Comparison of ENCODE assay signal across 8 cellular contexts in the genomic region with DNA sequence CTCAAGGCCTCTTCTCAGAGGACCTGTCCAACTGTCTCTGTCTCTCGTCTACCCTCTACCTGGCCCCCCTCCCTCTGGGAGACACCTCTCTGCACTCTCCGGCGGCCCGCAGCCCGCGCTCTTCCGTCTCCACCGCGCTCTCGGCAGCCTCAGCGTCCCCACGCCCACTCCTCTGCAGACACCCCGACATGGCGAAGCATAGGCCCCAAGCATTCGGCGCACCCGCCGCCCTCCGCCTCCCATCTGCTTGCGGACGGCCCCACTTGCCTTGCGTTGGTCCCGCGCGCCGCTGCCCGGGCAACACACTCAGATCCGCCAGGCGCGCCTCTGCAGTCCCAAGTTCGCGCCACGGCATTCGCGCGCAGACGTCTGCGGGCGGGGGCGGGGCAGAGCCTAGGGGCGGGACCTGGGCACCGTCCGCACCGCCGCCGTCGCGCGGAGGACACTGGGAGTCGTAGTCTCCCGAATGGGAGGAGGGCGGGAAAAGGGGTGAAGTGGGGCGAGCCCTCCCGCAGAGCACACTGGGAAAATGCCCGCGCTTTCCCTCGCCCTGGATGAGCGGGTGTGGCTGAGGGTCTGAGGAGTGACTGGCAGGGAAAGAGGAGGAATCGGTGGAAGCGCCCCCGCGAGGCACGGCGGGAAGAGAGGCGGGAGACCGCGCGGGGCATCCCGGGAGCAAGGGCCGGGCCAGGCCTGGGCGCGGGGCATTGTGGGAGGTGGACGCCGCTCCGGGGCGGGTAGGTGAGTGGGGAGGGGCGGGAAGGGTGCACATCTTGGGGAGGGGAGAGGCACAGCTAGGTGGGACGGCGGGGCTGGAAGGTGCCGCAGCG. TPM values are rescaled to one million over a fixed set of nuclear protein-coding genes. Genes with fewer than 3 reads are reported as not detected.
DNase-seq lines count a peak whose midpoint lies in the region; ATAC-seq and TF ChIP-seq lines count a peak whose summit lies in the region.

A gene (minus strand): TSS at position 371 of the 830 bp plus-strand sequence. CDS start 4,778 bp downstream, outside the sequence.
A gene (plus strand): TSS at position 707 of the 830 bp plus-strand sequence. CDS start 1,123 bp downstream, outside the sequence.

- peak; percentile 84 to 95 (median 94) for DNase-seq in CD4-positive, CD25-positive, alpha-beta regulatory T cell
- DNase-seq in NCI-H82 (lab: John Stamatoyannopoulos, UW) (peak; percentile 97), dermis microvascular lymphatic vessel endothelial cell (ENCODE audit: low read depth in 2 of 2) (peak; percentile 77 to 94), lower leg skin (ENCODE audit: low spot score in 2 of 2) (peak; percentile 86 to 97)
- peak; percentile 90 to 91 for DNase-seq in activated CD4-positive, alpha-beta T cell treated with anti-CD3 and anti-CD28 coated beads, Interleukin-2, amount 50 U/mL, for 48 hours
- DNase-seq in stimulated activated CD4-positive, alpha-beta T cell treated with anti-CD3 and anti-CD28 coated beads, Interleukin-4, amount 100 ng/mL, for 4 hours: peak; percentile 88 to 90

- H3K27me3 ChIP-seq in CD4-positive, CD25-positive, alpha-beta regulatory T cell (ENCODE audit: control insufficient read depth, insufficient read depth, low read length): no peaks in the 10 kb centered on the region

- H3K36me3 ChIP-seq in CD4-positive, CD25-positive, alpha-beta regulatory T cell (ENCODE audit: control insufficient read depth, insufficient read depth, low read length): peaks cover 17% of the 10 kb centered on the region

- TF ChIP-seq POLR2A in lower leg skin (IDR thresholded peaks at IDR 0.05): no peak

- H3K36me3 Mint-ChIP-seq in CD4-positive, CD25-positive, alpha-beta regulatory T cell: peaks cover 30% of the 10 kb centered on the region

- no peaks in the 10 kb centered on the region for H3K9me3 ChIP-seq in CD4-positive, CD25-positive, alpha-beta regulatory T cell (ENCODE audit: control insufficient read depth in 2 of 2, low read length in 2 of 2)

- TF ChIP-seq CTCF in lower leg skin (IDR thresholded peaks at IDR 0.05): peak in 1 of 3 donors; percentile 23

- peaks cover 5 to 39% (median 20%) of the 10 kb centered on the region in 4 donors for H3K4me1 Mint-ChIP-seq in CD4-positive, CD25-positive, alpha-beta regulatory T cell

- H3K4me3 Mint-ChIP-seq in CD4-positive, CD25-positive, alpha-beta regulatory T cell: peak within 1 kb of the TSS; percentile 95 to 98 (median 96)

- peak within 1 kb of the TSS; percentile 94 for H3K27ac ChIP-seq in CD4-positive, CD25-positive, alpha-beta regulatory T cell (ENCODE audit: insufficient read depth, low read length, poor library complexity, severe bottlenecking)

- ATAC-seq in CD4-positive, CD25-positive, alpha-beta regulatory T cell (ENCODE audit: low read depth in 2 of 2): peak; percentile 86 to 88
- peak; percentile 85 for ATAC-seq in GM19397 (IDR thresholded peaks at IDR 0.05; ENCODE audit: unreplicated experiment)
- ATAC-seq in HG03571 (IDR thresholded peaks at IDR 0.05; ENCODE audit: unreplicated experiment): peak; percentile 70

- WGBS in lower leg skin, 2 donors: 0% methylated on average over 52 to 74 of the region's 81 CpGs

- no peaks in the 10 kb centered on the region for H3K9me3 Mint-ChIP-seq in CD4-positive, CD25-positive, alpha-beta regulatory T cell

- no peaks in the 10 kb centered on the region for H3K27me3 Mint-ChIP-seq in CD4-positive, CD25-positive, alpha-beta regulatory T cell

- H3K4me1 ChIP-seq in CD4-positive, CD25-positive, alpha-beta regulatory T cell (ENCODE audit: control insufficient read depth, insufficient read depth, low read length, poor library complexity, severe bottlenecking): peaks cover 19% of the 10 kb centered on the region

- H3K4me3 ChIP-seq in CD4-positive, CD25-positive, alpha-beta regulatory T cell (ENCODE audit: low read depth, low read length): peak within 1 kb of the TSS; percentile 82
- peak within 1 kb of the TSS; percentile 86 for H3K4me3 ChIP-seq in lower leg skin (ENCODE audit: low read depth, poor library complexity, severe bottlenecking)

- H3K27ac Mint-ChIP-seq in CD4-positive, CD25-positive, alpha-beta regulatory T cell: peak within 1 kb of the TSS; percentile 97 to 98 (median 98)

- intact Hi-C loops in lower leg skin (cut with DNase I; ENCODE audit: low total_unique reads): no loop called here

RNA-seq across cellular contexts. Expression of the first gene that starts in this region (rescaled TPM):
- total RNA-seq in CD4-positive, CD25-positive, alpha-beta regulatory T cell: 68.2 TPM
- polyA plus RNA-seq in CD4-positive, CD25-positive, alpha-beta regulatory T cell: 10 to 100 TPM; 24.9 to 31.0 (median 27.7) TPM
- total RNA-seq in dermis microvascular lymphatic vessel endothelial cell (27.3 and 37.5 TPM in 2 replicates), lower leg skin (10 to 100 TPM; 20.8 to 44.2 (median 32.9) TPM)

RNA-seq across cellular contexts. Expression of the second gene that starts in this region (rescaled TPM):
- 5.0 TPM for total RNA-seq in CD4-positive, CD25-positive, alpha-beta regulatory T cell
- polyA plus RNA-seq in CD4-positive, CD25-positive, alpha-beta regulatory T cell: 1 to 10 TPM in 1 of 4 donors, under 1 TPM in 3; 0.29 to 1.0 (median 0.63) TPM
- total RNA-seq in dermis microvascular lymphatic vessel endothelial cell (2.2 and 3.3 TPM in 2 replicates), lower leg skin (1 to 10 TPM; 5.5 to 9.9 (median 6.9) TPM)

Comparison
In these comparisons a context has a peak if more than half of its experiments do, and no peak if none do; other contexts are left out.
1. Peak in every context shown above with its lines: DNase-seq, ATAC-seq, H3K4me3 ChIP-seq and H3K27ac ChIP-seq.